ENCODE assay signal across 9 cellular contexts in the genomic region with DNA sequence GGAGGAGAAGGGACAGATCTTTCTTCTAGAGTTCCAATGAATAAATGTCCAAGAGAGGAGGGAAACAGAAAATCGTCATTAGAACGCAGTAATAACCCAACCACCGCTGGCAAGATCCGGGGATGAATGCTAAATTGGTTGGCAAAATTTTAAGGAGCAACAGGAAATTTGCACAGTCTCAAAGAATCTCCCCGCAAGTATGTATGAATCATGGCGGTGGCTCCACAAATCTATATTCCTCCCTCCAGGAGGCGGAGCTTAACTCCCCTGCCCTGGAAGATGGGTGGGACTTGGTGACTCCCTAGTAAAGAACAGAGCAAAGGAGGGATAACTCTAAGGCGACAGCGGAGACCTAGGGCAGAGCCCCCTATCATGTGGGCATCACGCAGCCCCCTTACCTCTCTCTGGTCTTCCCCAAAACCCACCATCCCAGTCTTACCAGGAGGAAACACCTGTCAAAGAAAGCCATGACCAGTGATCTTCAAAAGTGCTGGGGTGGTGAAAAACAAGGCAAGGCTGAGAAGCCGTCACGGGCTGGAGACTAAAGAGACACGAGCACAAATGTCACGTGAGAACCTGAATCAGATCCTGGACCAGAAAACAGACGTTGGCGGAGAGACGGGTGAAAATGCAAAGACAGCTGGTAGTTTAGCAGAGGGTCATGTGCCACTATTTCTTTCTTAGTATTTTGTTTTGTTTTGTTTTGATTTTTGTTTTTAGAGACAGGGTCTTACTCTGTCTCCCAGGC.
DNase-seq lines count a peak whose midpoint lies in the region; ATAC-seq, FAIRE-seq and TF ChIP-seq lines count a peak whose summit lies in the region.
"Had no signal": no experiment of that assay in that cellular context is flagged by ENCODE, and none has a peak within 500 bp of the region (broad histone marks: within the 10 kb centered on the region; RNA-seq: fewer than 3 reads in every experiment).

No MANE protein-coding gene starts in this region.

- H3K36me3 ChIP-seq in kidney (ENCODE audit: control insufficient read depth in 1 of 2, insufficient read depth in 2 of 2, low read length in 2 of 2) (peaks cover 6 to 9% of the 10 kb centered on the region in 2 donors), uterus (no peaks in the 10 kb centered on the region)

- TF ChIP-seq CTCF in kidney (IDR thresholded peaks at IDR 0.05; ENCODE audit: borderline replicate concordance, extremely low read depth, insufficient read depth) = no peak
- no peak for TF ChIP-seq CTCF in uterus (IDR thresholded peaks at IDR 0.05)

- H3K4me3 ChIP-seq in kidney (ENCODE audit: low read length in 2 of 2) (no peak overlapping the region), uterus (no peak overlapping the region)

- H3K27ac Mint-ChIP-seq in activated CD4-positive, alpha-beta T cell treated with anti-CD3 and anti-CD28 coated beads, Interleukin-2, amount 10 ng/mL, durations not matched to agents 24 days and 14 days = no peak overlapping the region

- ATAC-seq in Right ventricle myocardium inferior = peak; percentile 17
- ATAC-seq in HG03108 (IDR thresholded peaks at IDR 0.05; ENCODE audit: unreplicated experiment) = no peak

- H3K36me3 Mint-ChIP-seq in activated CD4-positive, alpha-beta T cell treated with anti-CD3 and anti-CD28 coated beads, Interleukin-2, amount 10 ng/mL, durations not matched to agents 24 days and 14 days (ENCODE audit: low read depth) = peaks cover 20% of the 10 kb centered on the region

- H3K27ac ChIP-seq in kidney (ENCODE audit: low read depth in 2 of 2, low read length in 2 of 2) (peak overlapping the region; percentile 52 to 75), uterus (peak overlapping the region; percentile 28 to 57)

- H3K4me3 Mint-ChIP-seq in activated CD4-positive, alpha-beta T cell treated with anti-CD3 and anti-CD28 coated beads, Interleukin-2, amount 10 ng/mL, durations not matched to agents 24 days and 14 days = no peak overlapping the region

- H3K27me3 ChIP-seq in uterus = no peaks in the 10 kb centered on the region
- H3K27me3 ChIP-seq: BE2C had no signal

- no peaks in the 10 kb centered on the region for H3K9me3 Mint-ChIP-seq in activated CD4-positive, alpha-beta T cell treated with anti-CD3 and anti-CD28 coated beads, Interleukin-2, amount 10 ng/mL, durations not matched to agents 24 days and 14 days

- peaks cover 4% of the 10 kb centered on the region for H3K4me1 Mint-ChIP-seq in activated CD4-positive, alpha-beta T cell treated with anti-CD3 and anti-CD28 coated beads, Interleukin-2, amount 10 ng/mL, durations not matched to agents 24 days and 14 days

- H3K9me3 ChIP-seq in kidney (ENCODE audit: control insufficient read depth in 1 of 2, low read length in 2 of 2) (no peaks in the 10 kb centered on the region), uterus (no peaks in the 10 kb centered on the region)
- H3K9me3 ChIP-seq: BE2C had no signal

- peaks cover 6 to 17% of the 10 kb centered on the region in 2 donors for H3K4me1 ChIP-seq in kidney (ENCODE audit: control insufficient read depth in 1 of 2, insufficient read depth in 1 of 2, low read depth in 1 of 2, low read length in 2 of 2)
- peaks cover 0 to 5% of the 10 kb centered on the region in 2 donors for H3K4me1 ChIP-seq in uterus

- no peaks in the 10 kb centered on the region for H3K27me3 Mint-ChIP-seq in activated CD4-positive, alpha-beta T cell treated with anti-CD3 and anti-CD28 coated beads, Interleukin-2, amount 10 ng/mL, durations not matched to agents 24 days and 14 days

- DNase-seq in Right ventricle myocardium inferior (ENCODE audit: missing footprints) = no peak
- no peak for DNase-seq in cardiac septum (ENCODE audit: low spot score)
- DNase-seq in brain pericyte (ENCODE audit: low read depth, low spot score) = peak; percentile 42
- no peak for DNase-seq in kidney
- no peak for DNase-seq in uterus
- no peak for DNase-seq in activated CD4-positive, alpha-beta T cell treated with anti-CD3 and anti-CD28 coated beads, Interleukin-2, amount 10 ng/mL, durations not matched to agents 24 days and 14 days
- DNase-seq in mesenteric fat pad (ENCODE audit: low spot score) = no peak
- DNase-seq: BE2C had no signal

- FAIRE-seq in kidney (lab: Jason Lieb, UNC) = no peak

- no peak for TF ChIP-seq POLR2A in uterus (IDR thresholded peaks at IDR 0.05)

- H3K9ac ChIP-seq in kidney (ENCODE audit: low read length in 2 of 2) = peak overlapping the region in 1 of 2 donors; percentile 63

- intact Hi-C loops in Right ventricle myocardium inferior (cut with DNase I) (no loop called here), cardiac septum (cut with DNase I) (no loop called here), kidney (cut with DNase I) (no loop called here), uterus (cut with DNase I; ENCODE audit: low total_unique reads) (no loop called here)
- intact Hi-C loops in activated CD4-positive, alpha-beta T cell treated with anti-CD3 and anti-CD28 coated beads, Interleukin-2, amount 10 ng/mL, durations not matched to agents 24 days and 14 days (cut with micrococcal nuclease) = no loop called here
